In genomic region chr10:22002531-22003110, GRCh38 we compare ENCODE assay signal across 8 cellular contexts. TPM values are rescaled to one million over a fixed set of nuclear protein-coding genes. Genes with fewer than 3 reads are reported as not detected.
A peak's percentile ranks its signal among the peaks of the same experiment; 100 is the strongest.
DNase-seq lines count a peak whose midpoint lies in the region; ATAC-seq and TF ChIP-seq lines count a peak whose summit lies in the region.

No MANE protein-coding gene starts in this region.

- no peak for DNase-seq in SK-N-SH
- no peak for DNase-seq in endodermal cell
- DNase-seq in NCI-H510A treated with DMSO at 0.1 percent for 48 hours (lab: John Stamatoyannopoulos, UW), result no peak

- no peak for TF ChIP-seq CTCF in SK-N-SH (IDR thresholded peaks at IDR 0.05)
- no peak for TF ChIP-seq CTCF in endodermal cell (conservative IDR thresholded peaks at IDR 0.05)

- H3F3A ChIP-seq in SK-N-SH (replicated peaks; ENCODE audit: insufficient read depth), result peaks cover 5% of the 10 kb centered on the region

- no peaks in the 10 kb centered on the region for H3K36me3 ChIP-seq in BLaER1
- H3K36me3 ChIP-seq in SK-N-SH (replicated peaks in 1 of 2; ENCODE audit: control insufficient read depth in 1 of 2, insufficient read depth in 2 of 2, low read length in 1 of 2), result no peaks in the 10 kb centered on the region
- no peaks in the 10 kb centered on the region for H3K36me3 ChIP-seq in endodermal cell (ENCODE audit: control insufficient read depth, insufficient read depth, low read length)
- H3K36me3 ChIP-seq in muscle layer of colon (ENCODE audit: insufficient read depth, low read length), result no peaks in the 10 kb centered on the region

- TF ChIP-seq RAD21 in SK-N-SH (IDR thresholded peaks at IDR 0.05; ENCODE audit: low read length), result no peak

- POLR2A ChIA-PET in SK-N-SH (lab: Yijun Ruan, JAX), result interaction anchor here (1.5 to 2.1 kb wide), 3 partner anchors 227 to 506 kb away, joined by 3 to 12 read pairs (median 7); partner anchors contain the start of gene COMMD3

- H3K9me3 ChIP-seq in BLaER1 (no peaks in the 10 kb centered on the region), SK-N-SH (peaks cover 7% of the 10 kb centered on the region; the same call in 1 of the 2 replicates), endodermal cell (ENCODE audit: control insufficient read depth, low read length) (peaks cover 4% of the 10 kb centered on the region), muscle layer of colon (ENCODE audit: low read length) (no peaks in the 10 kb centered on the region)

- no peaks in the 10 kb centered on the region for H3K27me3 ChIP-seq in BLaER1
- no peaks in the 10 kb centered on the region for H3K27me3 ChIP-seq in SK-N-SH (ENCODE audit: insufficient read depth)
- no peaks in the 10 kb centered on the region for H3K27me3 ChIP-seq in endodermal cell (ENCODE audit: control insufficient read depth, insufficient read depth, low read length, poor library complexity, severe bottlenecking)
- no peaks in the 10 kb centered on the region for H3K27me3 ChIP-seq in muscle layer of colon (ENCODE audit: control insufficient read depth in 1 of 2, insufficient read depth in 2 of 2, low read length in 2 of 2)

- H4K20me1 ChIP-seq in BLaER1 (peaks cover 16% of the 10 kb centered on the region; the same call in 1 of the 2 replicates), SK-N-SH (ENCODE audit: insufficient read depth) (no peaks in the 10 kb centered on the region)

- H3K9me3 Mint-ChIP-seq in endodermal cell, result peaks cover 2% of the 10 kb centered on the region

- CTCF ChIA-PET in SK-N-SH (lab: Yijun Ruan, JAX), result interaction anchor here (0.6 to 3.0 kb wide), 9 partner anchors 9 to 1528 kb away, joined by 3 to 22 read pairs (median 4); partner anchors contain the start of gene COMMD3

- H3K4me3 ChIP-seq in BLaER1, result peak overlapping the region; percentile 86
- peak overlapping the region; percentile 87 to 94 for H3K4me3 ChIP-seq in SK-N-SH (ENCODE audit: low read depth in 2 of 2, low read length in 1 of 2)
- peak overlapping the region; percentile 94 for H3K4me3 ChIP-seq in endodermal cell (ENCODE audit: low read length)
- H3K4me3 ChIP-seq in muscle layer of colon (ENCODE audit: low read depth in 1 of 2, low read length in 2 of 2), result peak overlapping the region; percentile 67 to 94

- peaks cover 16% of the 10 kb centered on the region for H3K4me1 Mint-ChIP-seq in endodermal cell

- H2AFZ ChIP-seq in SK-N-SH (ENCODE audit: low read depth), result peak overlapping the region; percentile 99

- WGBS in SK-N-SH (ENCODE audit: low lambda C conversion rate), result 0% methylated on average over 10 of the region's 17 CpGs
- WGBS in endodermal cell (ENCODE audit: insufficient coverage in 1 of 2, insufficient read length in 1 of 2), 2 experiments, result 0% methylated on average over 3 to 16 of the region's 17 CpGs

- H3K4me2 ChIP-seq in BLaER1, result peak overlapping the region; percentile 91
- peak overlapping the region; percentile 98 for H3K4me2 ChIP-seq in SK-N-SH

- H3K4me1 ChIP-seq in BLaER1, result peaks cover 49% of the 10 kb centered on the region
- H3K4me1 ChIP-seq in SK-N-SH (ENCODE audit: control insufficient read depth in 1 of 2, insufficient read depth in 2 of 2, low read depth in 1 of 2, low read length in 1 of 2), result peaks cover 0 to 9% of the 10 kb centered on the region in 2 experiments; a peak in 2 of 4 replicates
- H3K4me1 ChIP-seq in endodermal cell (ENCODE audit: control insufficient read depth, insufficient read depth, low read length), result peaks cover 9% of the 10 kb centered on the region
- H3K4me1 ChIP-seq in muscle layer of colon (ENCODE audit: insufficient read depth, low read length), result peaks cover 20% of the 10 kb centered on the region

- peaks cover 5% of the 10 kb centered on the region for H3K36me3 Mint-ChIP-seq in endodermal cell (ENCODE audit: low read depth)

- H3K9ac ChIP-seq in BLaER1 (peak overlapping the region; percentile 77), SK-N-SH (peak overlapping the region; percentile 76), endodermal cell (ENCODE audit: extremely low read depth, low read length, poor library complexity, severe bottlenecking) (peak overlapping the region; percentile 68), muscle layer of colon (ENCODE audit: low read length) (peak overlapping the region; percentile 53)

- H3K27ac ChIP-seq in BLaER1, result peak overlapping the region; percentile 74
- H3K27ac ChIP-seq in SK-N-SH (ENCODE audit: low read depth in 2 of 2, low read length in 1 of 2), result peak overlapping the region; percentile 74 to 78
- H3K27ac ChIP-seq in endodermal cell (ENCODE audit: low read depth, low read length), result peak overlapping the region; percentile 84
- peak overlapping the region; percentile 95 for H3K27ac ChIP-seq in muscle layer of colon (ENCODE audit: low read depth, low read length)

- TF ChIP-seq EP300 in SK-N-SH (IDR thresholded peaks at IDR 0.05; ENCODE audit: borderline replicate concordance in 1 of 2, low read depth in 1 of 2, low read length in 1 of 2), result no peak

- no peaks in the 10 kb centered on the region for H3K27me3 Mint-ChIP-seq in endodermal cell (ENCODE audit: insufficient read depth)

- peak overlapping the region; percentile 88 for H3K27ac Mint-ChIP-seq in endodermal cell

- peaks cover 36% of the 10 kb centered on the region for H3K79me2 ChIP-seq in SK-N-SH (ENCODE audit: insufficient read depth)

- H3K4me3 Mint-ChIP-seq in endodermal cell, result peak overlapping the region; percentile 74

- ATAC-seq in GM18873 (IDR thresholded peaks at IDR 0.05; ENCODE audit: low FRiP score, unreplicated experiment) (peak; percentile 13), HG03066 (IDR thresholded peaks at IDR 0.05; ENCODE audit: low read depth, unreplicated experiment) (peak; percentile 19), GM18519 (IDR thresholded peaks at IDR 0.05; ENCODE audit: low FRiP score, unreplicated experiment) (no peak)

- H3K9me2 ChIP-seq in SK-N-SH, result no peaks in the 10 kb centered on the region

TF ChIP-seq in SK-N-SH, 30 proteins besides CTCF, POLR2A, EP300 and RAD21 (continues in another document):
- TF ChIP-seq EZH2phosphoT487 (IDR thresholded peaks at IDR 0.05; ENCODE audit: borderline replicate concordance, low read depth), result no peak
- TF ChIP-seq TAF1 (IDR thresholded peaks at IDR 0.05; ENCODE audit: borderline replicate concordance, low read depth, low read length), result no peak
- TF ChIP-seq JUND (IDR thresholded peaks at IDR 0.05), result no peak
- no peak for TF ChIP-seq NRF1 (IDR thresholded peaks at IDR 0.05; ENCODE audit: low read depth, low read length)
- TF ChIP-seq MEF2A (IDR thresholded peaks at IDR 0.05; ENCODE audit: borderline replicate concordance, low read depth), result no peak
- no peak for TF ChIP-seq RXRA (IDR thresholded peaks at IDR 0.05; ENCODE audit: borderline replicate concordance, low read depth)
- no peak for TF ChIP-seq IRF3 (IDR thresholded peaks at IDR 0.05; ENCODE audit: low read depth, low read length)
- TF ChIP-seq GATA2 (CRISPR knock-in tag; IDR thresholded peaks at IDR 0.05), result no peak
- TF ChIP-seq ZBTB33 (IDR thresholded peaks at IDR 0.05; ENCODE audit: borderline replicate concordance, low read depth), result no peak
- TF ChIP-seq PBX3 (IDR thresholded peaks at IDR 0.05), result no peak
- no peak for TF ChIP-seq USF1 (IDR thresholded peaks at IDR 0.05; ENCODE audit: borderline replicate concordance, low read depth)
- no peak for TF ChIP-seq FOXM1 (IDR thresholded peaks at IDR 0.05; ENCODE audit: low read depth)
- no peak for TF ChIP-seq RFX5 (IDR thresholded peaks at IDR 0.05; ENCODE audit: low read length)
- no peak for TF ChIP-seq SIN3A (IDR thresholded peaks at IDR 0.05; ENCODE audit: borderline replicate concordance, low read depth, low read length)

RNA-seq across cellular contexts. Expression of gene DNAJC1, which starts 0.9 kb away (rescaled TPM):
- 8.0 and 9.3 TPM in 2 replicates for polyA plus RNA-seq in SK-N-SH (2012; rRNA removed)
- 9.1 and 10.4 TPM in 2 replicates for polyA plus RNA-seq in SK-N-SH (2012; cell fraction: cytosol; rRNA removed)
- 5.1 and 9.5 TPM in 2 replicates for polyA plus RNA-seq in SK-N-SH (2012; cell fraction: nucleus; rRNA removed)
- total RNA-seq in endodermal cell, result 10 to 100 TPM; 23.5 to 30.4 TPM
- 31.1 TPM for polyA plus RNA-seq in endodermal cell (2013, experiment 1 of 2)
- 30.4 TPM for polyA plus RNA-seq in endodermal cell (2013, experiment 2 of 2)
